Comparison of ENCODE assay signal across 10 cellular contexts in genomic region chr9:6779417-6780241, GRCh38. TPM values are rescaled to one million over a fixed set of nuclear protein-coding genes. Genes with fewer than 3 reads are reported as not detected.
DNase-seq lines count a peak whose midpoint lies in the region; ATAC-seq and TF ChIP-seq lines count a peak whose summit lies in the region.
"Had no signal": no experiment of that assay in that cellular context is flagged by ENCODE, and none has a peak within 500 bp of the region (broad histone marks: within the 10 kb centered on the region; RNA-seq: fewer than 3 reads in every experiment).

No MANE protein-coding gene starts in this region.

- ATAC-seq in GM23338 (peak; percentile 15; the same call in 2 of the 3 replicates), WTC11 (no peak), GM18873 (IDR thresholded peaks at IDR 0.05; ENCODE audit: low FRiP score, unreplicated experiment) (no peak), gastrocnemius medialis (no peak), HG02642 (IDR thresholded peaks at IDR 0.05; ENCODE audit: poor library complexity, unreplicated experiment) (no peak)

- H3K36me3 ChIP-seq in BE2C, result no peaks in the 10 kb centered on the region
- no peaks in the 10 kb centered on the region for H3K36me3 ChIP-seq in GM23338 (ENCODE audit: insufficient read depth)
- H3K36me3 ChIP-seq in gastrocnemius medialis, result no peaks in the 10 kb centered on the region

- no peaks in the 10 kb centered on the region for H3K9me3 Mint-ChIP-seq in GM23338
- no peaks in the 10 kb centered on the region for H3K9me3 Mint-ChIP-seq in WTC11
- H3K9me3 Mint-ChIP-seq: activated naive CD4-positive, alpha-beta T cell treated with anti-CD3 and anti-CD28 coated beads, Interleukin-2, amount 10 ng/mL, durations not matched to agents 7 days and 5 days had no signal

- H3K4me1 Mint-ChIP-seq in GM23338 (peaks cover 63% of the 10 kb centered on the region), WTC11 (peaks cover 80% of the 10 kb centered on the region)

- peak; percentile 89 for DNase-seq in BE2C
- no peak for DNase-seq in GM23338 (ENCODE audit: low spot score)
- DNase-seq in WTC11 (ENCODE audit: low spot score), result no peak
- peak; percentile 19 for DNase-seq in iPS-NIHi7 (ENCODE audit: extremely low spot score)
- no peak for DNase-seq in gastrocnemius medialis
- DNase-seq in AG08395 (ENCODE audit: low spot score), result no peak
- DNase-seq: activated naive CD4-positive, alpha-beta T cell treated with anti-CD3 and anti-CD28 coated beads, Interleukin-2, amount 10 ng/mL, durations not matched to agents 7 days and 5 days; Calu3 had no signal

- peak overlapping the region; percentile 36; the same call in 1 of the 2 replicates for H3K4me2 ChIP-seq in GM23338

- no peaks in the 10 kb centered on the region for H4K20me1 ChIP-seq in GM23338 (replicated peaks; ENCODE audit: insufficient read depth)

- CTCF ChIA-PET in WTC11 (lab: Charles Lee), result interaction anchor here (0.6 kb wide), 1 partner anchor 8 kb away, joined by 3 read pairs; no protein-coding TSS in a partner anchor

- H3F3A ChIP-seq in GM23338 (replicated peaks; ENCODE audit: low read depth), result peaks cover 32% of the 10 kb centered on the region

- H3K27ac ChIP-seq in GM23338 (ENCODE audit: low read depth) (peak overlapping the region; percentile 78), gastrocnemius medialis (no peak overlapping the region)

- H2AFZ ChIP-seq in GM23338, result no peak overlapping the region

- H3K4me3 ChIP-seq in BE2C (ENCODE audit: low read depth, low read length) (no peak overlapping the region), GM23338 (no peak overlapping the region), gastrocnemius medialis (no peak overlapping the region)

- peaks cover 83% of the 10 kb centered on the region for H3K79me2 ChIP-seq in GM23338 (replicated peaks; ENCODE audit: insufficient read depth)

- H3K27me3 Mint-ChIP-seq in GM23338 (ENCODE audit: insufficient read depth, low read depth, poor library complexity) (peaks cover 5% of the 10 kb centered on the region), WTC11 (ENCODE audit: low read depth) (no peaks in the 10 kb centered on the region)
- H3K27me3 Mint-ChIP-seq: activated naive CD4-positive, alpha-beta T cell treated with anti-CD3 and anti-CD28 coated beads, Interleukin-2, amount 10 ng/mL, durations not matched to agents 7 days and 5 days had no signal

- no peaks in the 10 kb centered on the region for H3K9me3 ChIP-seq in BE2C
- H3K9me3 ChIP-seq in gastrocnemius medialis, result no peaks in the 10 kb centered on the region

- no peak for TF ChIP-seq CTCF in BE2C (IDR thresholded peaks at IDR 0.05; ENCODE audit: low read depth, low read length)
- no peak for TF ChIP-seq CTCF in GM23338 (conservative IDR thresholded peaks at IDR 0.05; ENCODE audit: low read depth in 2 of 2)
- TF ChIP-seq CTCF in WTC11 (IDR thresholded peaks at IDR 0.05), result no peak
- TF ChIP-seq CTCF in gastrocnemius medialis (IDR thresholded peaks at IDR 0.05 in 4 of 5, conservative IDR thresholded peaks at IDR 0.05 in 1 of 5), result no peak

- no peaks in the 10 kb centered on the region for H3K27me3 ChIP-seq in BE2C
- H3K27me3 ChIP-seq in GM23338 (ENCODE audit: insufficient read depth), result no peaks in the 10 kb centered on the region
- no peaks in the 10 kb centered on the region for H3K27me3 ChIP-seq in gastrocnemius medialis

- H3K27ac Mint-ChIP-seq in GM23338, result peak overlapping the region; percentile 67
- peak overlapping the region; percentile 94 for H3K27ac Mint-ChIP-seq in WTC11
- H3K27ac Mint-ChIP-seq: activated naive CD4-positive, alpha-beta T cell treated with anti-CD3 and anti-CD28 coated beads, Interleukin-2, amount 10 ng/mL, durations not matched to agents 7 days and 5 days had no signal

- H3K4me1 ChIP-seq in BE2C, result peaks cover 13% of the 10 kb centered on the region
- peaks cover 73% of the 10 kb centered on the region for H3K4me1 ChIP-seq in GM23338 (ENCODE audit: insufficient read depth)
- peaks cover 27 to 30% of the 10 kb centered on the region in 2 donors for H3K4me1 ChIP-seq in gastrocnemius medialis

- intact Hi-C loops in gastrocnemius medialis (cut with DNase I; ENCODE audit: low total_unique reads), result no loop called here

- H3K9me2 ChIP-seq in GM23338 (ENCODE audit: insufficient read depth), result no peaks in the 10 kb centered on the region

- POLR2A ChIA-PET in WTC11 (lab: Charles Lee), result no interaction called here

- no peak overlapping the region for H3K4me3 Mint-ChIP-seq in GM23338
- H3K4me3 Mint-ChIP-seq in WTC11, result no peak overlapping the region
- H3K4me3 Mint-ChIP-seq: activated naive CD4-positive, alpha-beta T cell treated with anti-CD3 and anti-CD28 coated beads, Interleukin-2, amount 10 ng/mL, durations not matched to agents 7 days and 5 days had no signal

- no peak for TF ChIP-seq POLR2A in gastrocnemius medialis (IDR thresholded peaks at IDR 0.05)

- in situ Hi-C loops in gastrocnemius medialis (cut with MboI; ENCODE audit: low sequenced_read_pairs in 4 of 4), result no loop called here

- peaks cover 4% of the 10 kb centered on the region; the same call in 2 of the 3 replicates for H3K36me3 Mint-ChIP-seq in GM23338 (ENCODE audit: low read depth)
- H3K36me3 Mint-ChIP-seq in WTC11, result 0 out of 2 replicates have a peak, but pooled peaks cover 4% of the 10 kb centered on the region

TF ChIP-seq in GM23338, 12 proteins besides CTCF, POLR2A, EP300 and RAD21 (continues in another document):
- TF ChIP-seq POLR2AphosphoS5 (IDR thresholded peaks at IDR 0.05; ENCODE audit: low read depth) (no peak), REST (IDR thresholded peaks at IDR 0.05; ENCODE audit: unreplicated experiment) (no peak), NANOG (IDR thresholded peaks at IDR 0.05; ENCODE audit: borderline replicate concordance) (no peak)

TF ChIP-seq in WTC11, 78 proteins besides CTCF, POLR2A, EP300 and RAD21:
- TF ChIP-seq ZNF281 (CRISPR knock-in tag; IDR thresholded peaks at IDR 0.05), result no peak
- 0 out of 2 replicates have a peak, but pooled peaks have one; percentile 36 for TF ChIP-seq GABPB1 (CRISPR knock-in tag; IDR thresholded peaks at IDR 0.05)

RNA-seq across cellular contexts. Expression of gene KDM4C, which starts 21.9 kb away (rescaled TPM):
- 11.5 TPM for polyA plus RNA-seq in BE2C (2012; ENCODE audit: insufficient read depth, insufficient read length, low read depth)
- 36.0 and 43.8 TPM in 2 replicates for total RNA-seq in GM23338 (2014; rRNA removed; shearing (Covaris generic))
- 6.9 and 12.0 TPM in 2 replicates for polyA plus RNA-seq in GM23338 (2016; fragmentation: Nextera tagmentation; extraction: Ambion mirVana)
- total RNA-seq in WTC11 (2021) (29.2 to 35.5 TPM (median 34.0 TPM) in 3 replicates), gastrocnemius medialis (10 to 100 TPM in 2 of 4 donors, 1 to 10 TPM in 2; 7.7 to 23.3 (median 10.0) TPM)

Comparison
In these comparisons a context has a peak if more than half of its experiments do, and no peak if none do; other contexts are left out.
1. DNase-seq: peak in BE2C (single experiment) and iPS-NIHi7 (single experiment); none in GM23338 (single experiment), WTC11 (single experiment), gastrocnemius medialis (0 of 2) and AG08395 (single experiment).